In genomic region chr22:47213571-47214230, GRCh38 we compare ENCODE assay signal across 9 cellular contexts.
DNase-seq lines count a peak whose midpoint lies in the region; ATAC-seq and TF ChIP-seq lines count a peak whose summit lies in the region.
"Had no signal": no experiment of that assay in that cellular context is flagged by ENCODE, and none has a peak within 500 bp of the region (broad histone marks: within the 10 kb centered on the region; RNA-seq: fewer than 3 reads in every experiment).

No MANE protein-coding gene starts in this region.

- TF ChIP-seq CTCF in AG09309 (IDR thresholded peaks at IDR 0.05; ENCODE audit: control insufficient read depth, insufficient read depth, low read depth, low read length, missing control alignments) (peak; percentile 81), GM20000 (IDR thresholded peaks at IDR 0.05; ENCODE audit: extremely low read depth, missing control alignments) (peak; percentile 85), body of pancreas (IDR thresholded peaks at IDR 0.05) (peak in 6 of 7 experiments; percentile 31 to 53 (median 45)), natural killer cell (IDR thresholded peaks at IDR 0.05) (peak; percentile 71)

- intact Hi-C loops in body of pancreas (cut with DNase I) (no loop called here), natural killer cell (cut with micrococcal nuclease) (no loop called here)

- H3K36me3 Mint-ChIP-seq in natural killer cell, result no peaks in the 10 kb centered on the region

- ATAC-seq in body of pancreas, result no peak
- ATAC-seq in natural killer cell, result peak; percentile 48 to 71 (median 63)
- no peak for ATAC-seq in HG03460 (IDR thresholded peaks at IDR 0.05; ENCODE audit: unreplicated experiment)
- no peak for ATAC-seq in HG03097 (IDR thresholded peaks at IDR 0.05; ENCODE audit: low FRiP score, unreplicated experiment)

- TF ChIP-seq POLR2A in body of pancreas (IDR thresholded peaks at IDR 0.05), result no peak

- WGBS in body of pancreas, 2 donors, result 73 to 82% methylated on average over 10 to 16 of the region's 16 CpGs

- no peaks in the 10 kb centered on the region for H3K36me3 ChIP-seq in body of pancreas (replicated peaks in 1 of 2; ENCODE audit: insufficient read depth in 1 of 2, low read depth in 2 of 2)

- H3K4me3 Mint-ChIP-seq in natural killer cell, result no peak overlapping the region

- no peak overlapping the region for H3K27ac Mint-ChIP-seq in natural killer cell

- DNase-seq in AG09309 (ENCODE audit: low read depth) (no peak), GM20000 (ENCODE audit: low spot score) (peak; percentile 76), SKM-1 treated with dmso at 0.1 percent for 144 hours (lab: John Stamatoyannopoulos, UW; ENCODE audit: unreplicated experiment) (peak; percentile 28), body of pancreas (peak in 2 of 4 donors; percentile 14 to 54), natural killer cell (peak; percentile 25), dedifferentiated amniotic fluid mesenchymal stem cell (ENCODE audit: extremely low spot score) (no peak)

- no peaks in the 10 kb centered on the region for H3K4me1 ChIP-seq in body of pancreas

- no peaks in the 10 kb centered on the region for H3K9me3 ChIP-seq in body of pancreas

- no peaks in the 10 kb centered on the region for H3K4me1 Mint-ChIP-seq in natural killer cell

- H3K4me3 ChIP-seq in AG09309 (ENCODE audit: control insufficient read depth, low read depth, low read length), result no peak overlapping the region
- no peak overlapping the region for H3K4me3 ChIP-seq in body of pancreas

- no peak overlapping the region for H3K27ac ChIP-seq in body of pancreas
- H3K27ac ChIP-seq: epithelial cell of prostate had no signal

- H3K9me3 Mint-ChIP-seq in natural killer cell, result no peaks in the 10 kb centered on the region

- no peaks in the 10 kb centered on the region for H3K27me3 Mint-ChIP-seq in natural killer cell (ENCODE audit: low read depth in 2 of 2)

- no peaks in the 10 kb centered on the region for H3K27me3 ChIP-seq in body of pancreas

Comparison
In these comparisons a context has a peak if more than half of its experiments do, and no peak if none do; other contexts are left out.
1. DNase-seq: peak in GM20000 (single experiment), SKM-1 treated with dmso at 0.1 percent for 144 hours (single experiment) and natural killer cell (single experiment); none in AG09309 (single experiment) and dedifferentiated amniotic fluid mesenchymal stem cell (single experiment).
2. ATAC-seq: peak in natural killer cell (3 of 3); none in body of pancreas (single experiment), HG03460 (single experiment) and HG03097 (single experiment).
3. Peak in every context shown above with its lines, with median percentiles within 50 percentile points of each other: CTCF ChIP-seq.